ENCODE assay signal across 10 cellular contexts in genomic region chr15:65595960-65596359, GRCh38. TPM values are rescaled to one million over a fixed set of nuclear protein-coding genes. Genes with fewer than 3 reads are reported as not detected.
A peak's percentile ranks its signal among the peaks of the same experiment; 100 is the strongest.
DNase-seq lines count a peak whose midpoint lies in the region; ATAC-seq, FAIRE-seq and TF ChIP-seq lines count a peak whose summit lies in the region.
"Had no signal": no experiment of that assay in that cellular context is flagged by ENCODE, and none has a peak within 500 bp of the region (broad histone marks: within the 10 kb centered on the region; RNA-seq: fewer than 3 reads in every experiment).

No MANE protein-coding gene starts in this region.

- H2AFZ ChIP-seq in MM.1S (ENCODE audit: low read length), result no peak overlapping the region

- peak; percentile 40 for TF ChIP-seq CTCF in GM06990 (IDR thresholded peaks at IDR 0.05; ENCODE audit: insufficient read depth, low read length, poor library complexity, severe bottlenecking)
- TF ChIP-seq CTCF in MM.1S (IDR thresholded peaks at IDR 0.05; ENCODE audit: low read length), result peak; percentile 29
- peak; percentile 14 for TF ChIP-seq CTCF in cardiac fibroblast (IDR thresholded peaks at IDR 0.05; ENCODE audit: low read depth, low read length)

- peaks cover 20% of the 10 kb centered on the region for H3K36me3 ChIP-seq in GM06990 (ENCODE audit: control insufficient read depth, insufficient read depth, low read length)
- peaks cover 11% of the 10 kb centered on the region; the same call in 1 of the 2 replicates for H3K36me3 ChIP-seq in MM.1S (replicated peaks; ENCODE audit: insufficient read depth, low read length)
- peaks cover 11 to 27% of the 10 kb centered on the region in 2 donors for H3K36me3 ChIP-seq in small intestine (ENCODE audit: control insufficient read depth in 2 of 2, insufficient read depth in 2 of 2, low read length in 2 of 2)

- no peaks in the 10 kb centered on the region for H3K79me2 ChIP-seq in MM.1S (ENCODE audit: low read length)

- H3K4me1 ChIP-seq in MM.1S (ENCODE audit: low read length) (no peaks in the 10 kb centered on the region), small intestine (ENCODE audit: control insufficient read depth in 2 of 2, insufficient read depth in 1 of 2, low read depth in 1 of 2, low read length in 1 of 2) (no peaks in the 10 kb centered on the region)
- H3K4me1 ChIP-seq: esophagus squamous epithelium, vagina had no signal

- ATAC-seq in GM18520 (IDR thresholded peaks at IDR 0.05; ENCODE audit: unreplicated experiment) (no peak), HG03045 (IDR thresholded peaks at IDR 0.05; ENCODE audit: unreplicated experiment) (no peak)

- no peaks in the 10 kb centered on the region for H4K20me1 ChIP-seq in MM.1S (ENCODE audit: insufficient read depth, low read length)

- no peak overlapping the region for H3K4me2 ChIP-seq in MM.1S (ENCODE audit: low read depth, low read length)

- 77 to 90% (median 83%) methylated on average over 3 of the region's 3 CpGs for WGBS in small intestine, 3 donors

- H3K27me3 ChIP-seq in GM06990 (replicated peaks; ENCODE audit: control insufficient read depth, insufficient read depth, low read length) (no peaks in the 10 kb centered on the region), MM.1S (replicated peaks; ENCODE audit: insufficient read depth, low read length) (no peaks in the 10 kb centered on the region), small intestine (ENCODE audit: control insufficient read depth in 2 of 2, insufficient read depth in 2 of 2, low read length in 2 of 2) (no peaks in the 10 kb centered on the region)
- H3K27me3 ChIP-seq: esophagus squamous epithelium, vagina had no signal

- H3K27ac ChIP-seq in MM.1S (ENCODE audit: low read length) (no peak overlapping the region), small intestine (ENCODE audit: low read depth in 1 of 2, low read length in 1 of 2) (no peak overlapping the region)
- H3K27ac ChIP-seq: esophagus squamous epithelium, vagina had no signal

- H3K4me3 ChIP-seq in GM06990 (replicated peaks; ENCODE audit: low read depth, low read length), result no peak overlapping the region
- H3K4me3 ChIP-seq in MM.1S (ENCODE audit: low read length), result no peak overlapping the region
- H3K4me3 ChIP-seq in cardiac fibroblast (replicated peaks in 1 of 2; ENCODE audit: low read depth in 2 of 2, low read length in 2 of 2), result no peak overlapping the region
- H3K4me3 ChIP-seq in small intestine (ENCODE audit: low read depth in 1 of 2, low read length in 2 of 2), result no peak overlapping the region
- H3K4me3 ChIP-seq: esophagus squamous epithelium, vagina had no signal

- DNase-seq in GM06990 (ENCODE audit: extremely low read depth, insufficient read length) (no peak), MM.1S (no peak), cardiac fibroblast (ENCODE audit: low read depth in 2 of 2) (peak; percentile 17 to 22), midbrain (lab: John Stamatoyannopoulos, UW) (peak; percentile 72), small intestine (no peak), NCI-H146 treated with DMSO at 0.1 percent for 48 hours (lab: John Stamatoyannopoulos, UW; ENCODE audit: unreplicated experiment) (no peak)
- DNase-seq: esophagus squamous epithelium had no signal

- H3K9ac ChIP-seq in MM.1S (ENCODE audit: low read length), result no peak overlapping the region

- H3F3A ChIP-seq in MM.1S (ENCODE audit: insufficient read depth, low read length), result no peaks in the 10 kb centered on the region

- no peak for FAIRE-seq in small intestine (lab: Jason Lieb, UNC)

- no peaks in the 10 kb centered on the region for H3K9me3 ChIP-seq in MM.1S (replicated peaks; ENCODE audit: insufficient read depth, low read length)
- no peaks in the 10 kb centered on the region for H3K9me3 ChIP-seq in small intestine (ENCODE audit: control insufficient read depth, low read depth)
- H3K9me3 ChIP-seq: esophagus squamous epithelium, vagina had no signal

- H3K9me2 ChIP-seq in MM.1S (replicated peaks; ENCODE audit: insufficient read depth, low read length), result no peaks in the 10 kb centered on the region

RNA-seq across cellular contexts. Expression of gene INTS14, which starts 15.0 kb away (rescaled TPM):
- 10 to 100 TPM; 18.4 to 30.8 (median 19.9) TPM for polyA plus RNA-seq in small intestine

RNA-seq across cellular contexts. Expression of gene SLC24A1, which starts 25.8 kb away (rescaled TPM):
- 1 to 10 TPM; 2.5 to 7.1 (median 2.7) TPM for polyA plus RNA-seq in small intestine

Comparison
In these comparisons a context has a peak if more than half of its experiments do, and no peak if none do; other contexts are left out.
1. DNase-seq: peak in cardiac fibroblast (2 of 2) and midbrain (single experiment); none in GM06990 (single experiment), MM.1S (single experiment), small intestine (single experiment) and NCI-H146 treated with DMSO at 0.1 percent for 48 hours (single experiment).
2. Peak in every context shown above with its lines, with median percentiles within 50 percentile points of each other: CTCF ChIP-seq.